In the genomic region with DNA sequence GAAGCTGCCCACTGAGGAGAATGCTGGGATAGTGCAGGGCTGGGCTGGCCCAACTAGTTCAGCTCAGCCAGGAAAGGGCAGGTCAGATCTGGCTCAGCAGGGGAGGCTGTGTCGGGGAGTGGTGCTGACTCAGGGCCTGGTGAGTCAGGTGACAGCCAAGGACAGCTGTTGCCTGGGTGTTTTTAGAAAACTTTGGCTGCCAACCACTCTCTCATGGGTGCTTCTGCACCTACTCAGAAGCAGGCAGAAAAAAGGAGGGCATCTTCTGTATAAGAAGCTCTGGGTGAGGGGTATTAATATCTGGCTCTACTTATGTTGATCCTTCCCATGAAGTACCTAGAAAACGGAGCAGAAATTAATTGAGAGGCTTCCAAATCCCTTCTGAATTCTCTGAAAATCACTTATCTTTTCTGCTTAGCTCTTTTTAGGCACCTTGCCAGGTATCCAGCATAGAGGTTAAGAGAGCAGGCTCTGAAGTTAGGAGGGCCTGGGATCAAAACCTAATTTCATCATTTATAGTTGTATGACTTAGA, we compare ENCODE assay signal across 8 cellular contexts. TPM values are rescaled to one million over a fixed set of nuclear protein-coding genes. Genes with fewer than 3 reads are reported as not detected.
DNase-seq lines count a peak whose midpoint lies in the region; ATAC-seq lines count a peak whose summit lies in the region.

No MANE protein-coding gene starts in this region.

- peak; percentile 39 for DNase-seq in NCI-H82 (lab: John Stamatoyannopoulos, UW)
- no peak for DNase-seq in NCI-H82 treated with DMSO at 0.1 percent for 48 hours (lab: John Stamatoyannopoulos, UW; ENCODE audit: unreplicated experiment)
- peak; percentile 69 for DNase-seq in NCI-H1694 treated with DMSO at 0.1 percent for 48 hours (lab: John Stamatoyannopoulos, UW)
- peak; percentile 52 to 64 for DNase-seq in activated T-cell treated with anti-CD3 and anti-CD28 coated beads, Interleukin-2, amount 50 U/mL, for 48 hours
- DNase-seq in cardiac septum (ENCODE audit: low spot score), result peak; percentile 86
- peak; percentile 95 for DNase-seq in renal cortical epithelial cell (ENCODE audit: low read depth)

- no peak for ATAC-seq in HG02588 (IDR thresholded peaks at IDR 0.05; ENCODE audit: unreplicated experiment)
- no peak for ATAC-seq in HG03460 (IDR thresholded peaks at IDR 0.05; ENCODE audit: unreplicated experiment)

- intact Hi-C loops in cardiac septum (cut with DNase I), result no loop called here

RNA-seq across cellular contexts. Expression of a gene that starts 15.6 kb away (rescaled TPM):
- total RNA-seq in cardiac septum (79.4 TPM), renal cortical epithelial cell (150 and 380 TPM in 2 replicates)

RNA-seq across cellular contexts. Expression of a gene that starts 36.0 kb away (rescaled TPM):
- 5.5 TPM for total RNA-seq in cardiac septum
- total RNA-seq in renal cortical epithelial cell, result 28.9 and 41.7 TPM in 2 replicates
